Comparison of ENCODE assay signal across 1 cellular context in genomic region chr19:719081-719512, GRCh38.
TF ChIP-seq lines count a peak whose summit lies in the region.

No MANE protein-coding gene starts in this region.

TF ChIP-seq in HepG2, 621 proteins besides CTCF, POLR2A, EP300 and RAD21 (continues in another document):
- TF ChIP-seq GATAD2A (CRISPR knock-in tag; IDR thresholded peaks at IDR 0.05) (peak; percentile 55), ZXDC (CRISPR knock-in tag; IDR thresholded peaks at IDR 0.05) (no peak), HNRNPK (IDR thresholded peaks at IDR 0.05; ENCODE audit: low read depth, low read length, poor library complexity, severe bottlenecking) (no peak), ZFX (CRISPR knock-in tag; IDR thresholded peaks at IDR 0.05; ENCODE audit: low read depth) (peak; percentile 76; the same call in 1 of the 2 replicates), ZNF101 (CRISPR knock-in tag; IDR thresholded peaks at IDR 0.05; ENCODE audit: borderline replicate concordance, low read depth) (no peak), GABPB1 (CRISPR knock-in tag; IDR thresholded peaks at IDR 0.05) (peak; percentile 42; the same call in 1 of the 2 replicates), SP1 (IDR thresholded peaks at IDR 0.05) (no peak), SP1 (CRISPR knock-in tag; IDR thresholded peaks at IDR 0.05) (0 out of 2 replicates have a peak, but pooled peaks have one; percentile 35), MIXL1 (CRISPR knock-in tag; IDR thresholded peaks at IDR 0.05) (no peak), TBX2 (CRISPR knock-in tag; IDR thresholded peaks at IDR 0.05; ENCODE audit: borderline replicate concordance) (peak; percentile 75; the same call in 1 of the 2 replicates), ZNF724P (CRISPR knock-in tag; IDR thresholded peaks at IDR 0.05; ENCODE audit: borderline replicate concordance) (peak; percentile 57; the same call in 1 of the 2 replicates), HDAC1 (CRISPR knock-in tag; IDR thresholded peaks at IDR 0.05) (peak; percentile 69), SP2 (CRISPR knock-in tag; IDR thresholded peaks at IDR 0.05) (0 out of 2 replicates have a peak, but pooled peaks have one; percentile 25), ZBTB38 (CRISPR knock-in tag; IDR thresholded peaks at IDR 0.05) (peak; percentile 16; the same call in 1 of the 2 replicates), NFKB2 (CRISPR knock-in tag; IDR thresholded peaks at IDR 0.05; ENCODE audit: borderline replicate concordance) (0 out of 2 replicates have a peak, but pooled peaks have one; percentile 40), RXRB (CRISPR knock-in tag; IDR thresholded peaks at IDR 0.05; ENCODE audit: borderline replicate concordance) (peak; percentile 54), HOXA3 (CRISPR knock-in tag; IDR thresholded peaks at IDR 0.05) (peak; percentile 70), SOX13 (IDR thresholded peaks at IDR 0.05) (no peak), SOX13 (CRISPR knock-in tag; conservative IDR thresholded peaks at IDR 0.05 in 1 of 2, IDR thresholded peaks at IDR 0.05 in 1 of 2) (peak in 1 of 2 experiments; percentile 51; a peak in 2 of 4 replicates), ZNF251 (CRISPR knock-in tag; IDR thresholded peaks at IDR 0.05) (no peak), ARID5B (CRISPR knock-in tag; IDR thresholded peaks at IDR 0.05) (peak; percentile 51; the same call in 1 of the 2 replicates), TARDBP (CRISPR knock-in tag; IDR thresholded peaks at IDR 0.05) (peak; percentile 51; the same call in 1 of the 2 replicates), ZNF629 (CRISPR knock-in tag; conservative IDR thresholded peaks at IDR 0.05) (0 out of 2 replicates have a peak, but pooled peaks have one; percentile 17), ZSCAN20 (CRISPR knock-in tag; IDR thresholded peaks at IDR 0.05; ENCODE audit: borderline replicate concordance) (no peak), ZNF607 (CRISPR knock-in tag; IDR thresholded peaks at IDR 0.05; ENCODE audit: borderline replicate concordance) (peak; percentile 81), PHF8 (CRISPR knock-in tag; IDR thresholded peaks at IDR 0.05) (no peak), TOPORS (CRISPR knock-in tag; IDR thresholded peaks at IDR 0.05) (0 out of 2 replicates have a peak, but pooled peaks have one; percentile 30), NAIF1 (CRISPR knock-in tag; IDR thresholded peaks at IDR 0.05; ENCODE audit: borderline replicate concordance) (no peak), SNAI1 (CRISPR knock-in tag; IDR thresholded peaks at IDR 0.05; ENCODE audit: borderline replicate concordance) (no peak), ZNF260 (CRISPR knock-in tag; IDR thresholded peaks at IDR 0.05; ENCODE audit: borderline replicate concordance, low read depth) (no peak), MBNL3 (CRISPR knock-in tag; conservative IDR thresholded peaks at IDR 0.05) (no peak), SMARCC2 (IDR thresholded peaks at IDR 0.05) (no peak), TP53 (CRISPR knock-in tag; conservative IDR thresholded peaks at IDR 0.05) (no peak), ZNF747 (CRISPR knock-in tag; IDR thresholded peaks at IDR 0.05; ENCODE audit: borderline replicate concordance) (peak; percentile 55; the same call in 1 of the 2 replicates), IKZF1 (IDR thresholded peaks at IDR 0.05) (no peak), E2F2 (CRISPR knock-in tag; IDR thresholded peaks at IDR 0.05; ENCODE audit: borderline replicate concordance) (no peak), ZNF160 (CRISPR knock-in tag; IDR thresholded peaks at IDR 0.05) (0 out of 2 replicates have a peak, but pooled peaks have one; percentile 40), GFI1 (CRISPR knock-in tag; IDR thresholded peaks at IDR 0.05; ENCODE audit: borderline replicate concordance) (no peak), ZNF792 (CRISPR knock-in tag; IDR thresholded peaks at IDR 0.05) (no peak), TBX3 (IDR thresholded peaks at IDR 0.05; ENCODE audit: borderline replicate concordance) (no peak), ZNF354B (CRISPR knock-in tag; IDR thresholded peaks at IDR 0.05) (no peak), PCBP1 (IDR thresholded peaks at IDR 0.05; ENCODE audit: borderline replicate concordance, low read depth, low read length) (0 out of 2 replicates have a peak, but pooled peaks have one; percentile 13), ZNF333 (CRISPR knock-in tag; IDR thresholded peaks at IDR 0.05; ENCODE audit: borderline replicate concordance) (0 out of 2 replicates have a peak, but pooled peaks have one; percentile 43), CEBPG (CRISPR knock-in tag; IDR thresholded peaks at IDR 0.05) (peak; percentile 92)
- TF ChIP-seq, protein P1, sequence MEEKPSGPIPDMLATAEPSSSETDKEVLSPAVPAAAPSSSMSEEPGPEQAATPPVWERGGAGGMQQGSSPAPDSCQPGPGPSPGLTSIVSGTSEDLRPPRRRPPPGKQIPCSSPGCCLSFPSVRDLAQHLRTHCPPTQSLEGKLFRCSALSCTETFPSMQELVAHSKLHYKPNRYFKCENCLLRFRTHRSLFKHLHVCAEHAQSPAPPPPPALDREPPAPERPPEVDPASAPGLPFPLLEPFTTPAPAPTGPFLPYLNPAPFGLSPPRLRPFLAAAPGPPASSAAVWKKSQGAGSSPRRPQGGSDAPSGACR (CRISPR knock-in tag; IDR thresholded peaks at IDR 0.05), result no peak
- TF ChIP-seq, protein P2, sequence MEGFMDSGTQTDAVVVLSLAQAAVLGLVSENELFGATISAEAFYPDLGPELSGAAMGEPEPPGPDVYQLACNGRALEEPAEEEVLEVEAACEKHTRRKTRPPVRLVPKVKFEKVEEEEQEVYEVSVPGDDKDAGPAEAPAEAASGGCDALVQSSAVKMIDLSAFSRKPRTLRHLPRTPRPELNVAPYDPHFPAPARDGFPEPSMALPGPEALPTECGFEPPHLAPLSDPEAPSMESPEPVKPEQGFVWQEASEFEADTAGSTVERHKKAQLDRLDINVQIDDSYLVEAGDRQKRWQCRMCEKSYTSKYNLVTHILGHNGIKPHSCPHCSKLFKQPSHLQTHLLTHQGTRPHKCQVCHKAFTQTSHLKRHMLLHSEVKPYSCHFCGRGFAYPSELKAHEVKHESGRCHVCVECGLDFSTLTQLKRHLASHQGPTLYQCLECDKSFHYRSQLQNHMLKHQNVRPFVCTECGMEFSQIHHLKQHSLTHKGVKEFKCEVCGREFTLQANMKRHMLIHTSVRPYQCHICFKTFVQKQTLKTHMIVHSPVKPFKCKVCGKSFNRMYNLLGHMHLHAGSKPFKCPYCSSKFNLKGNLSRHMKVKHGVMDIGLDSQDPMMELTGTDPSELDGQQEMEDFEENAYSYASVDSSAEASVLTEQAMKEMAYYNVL (CRISPR knock-in tag; IDR thresholded peaks at IDR 0.05; ENCODE audit: borderline replicate concordance), result no peak
- TF ChIP-seq, protein P3, sequence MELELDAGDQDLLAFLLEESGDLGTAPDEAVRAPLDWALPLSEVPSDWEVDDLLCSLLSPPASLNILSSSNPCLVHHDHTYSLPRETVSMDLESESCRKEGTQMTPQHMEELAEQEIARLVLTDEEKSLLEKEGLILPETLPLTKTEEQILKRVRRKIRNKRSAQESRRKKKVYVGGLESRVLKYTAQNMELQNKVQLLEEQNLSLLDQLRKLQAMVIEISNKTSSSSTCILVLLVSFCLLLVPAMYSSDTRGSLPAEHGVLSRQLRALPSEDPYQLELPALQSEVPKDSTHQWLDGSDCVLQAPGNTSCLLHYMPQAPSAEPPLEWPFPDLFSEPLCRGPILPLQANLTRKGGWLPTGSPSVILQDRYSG (CRISPR knock-in tag; IDR thresholded peaks at IDR 0.05), result no peak
- TF ChIP-seq, protein P4, sequence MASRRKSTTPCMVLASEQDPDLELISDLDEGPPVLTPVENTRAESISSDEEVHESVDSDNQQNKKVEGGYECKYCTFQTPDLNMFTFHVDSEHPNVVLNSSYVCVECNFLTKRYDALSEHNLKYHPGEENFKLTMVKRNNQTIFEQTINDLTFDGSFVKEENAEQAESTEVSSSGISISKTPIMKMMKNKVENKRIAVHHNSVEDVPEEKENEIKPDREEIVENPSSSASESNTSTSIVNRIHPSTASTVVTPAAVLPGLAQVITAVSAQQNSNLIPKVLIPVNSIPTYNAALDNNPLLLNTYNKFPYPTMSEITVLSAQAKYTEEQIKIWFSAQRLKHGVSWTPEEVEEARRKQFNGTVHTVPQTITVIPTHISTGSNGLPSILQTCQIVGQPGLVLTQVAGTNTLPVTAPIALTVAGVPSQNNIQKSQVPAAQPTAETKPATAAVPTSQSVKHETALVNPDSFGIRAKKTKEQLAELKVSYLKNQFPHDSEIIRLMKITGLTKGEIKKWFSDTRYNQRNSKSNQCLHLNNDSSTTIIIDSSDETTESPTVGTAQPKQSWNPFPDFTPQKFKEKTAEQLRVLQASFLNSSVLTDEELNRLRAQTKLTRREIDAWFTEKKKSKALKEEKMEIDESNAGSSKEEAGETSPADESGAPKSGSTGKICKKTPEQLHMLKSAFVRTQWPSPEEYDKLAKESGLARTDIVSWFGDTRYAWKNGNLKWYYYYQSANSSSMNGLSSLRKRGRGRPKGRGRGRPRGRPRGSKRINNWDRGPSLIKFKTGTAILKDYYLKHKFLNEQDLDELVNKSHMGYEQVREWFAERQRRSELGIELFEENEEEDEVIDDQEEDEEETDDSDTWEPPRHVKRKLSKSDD (CRISPR knock-in tag; IDR thresholded peaks at IDR 0.05; ENCODE audit: low read depth), result peak; percentile 68; the same call in 1 of the 2 replicates
- TF ChIP-seq, protein P5, sequence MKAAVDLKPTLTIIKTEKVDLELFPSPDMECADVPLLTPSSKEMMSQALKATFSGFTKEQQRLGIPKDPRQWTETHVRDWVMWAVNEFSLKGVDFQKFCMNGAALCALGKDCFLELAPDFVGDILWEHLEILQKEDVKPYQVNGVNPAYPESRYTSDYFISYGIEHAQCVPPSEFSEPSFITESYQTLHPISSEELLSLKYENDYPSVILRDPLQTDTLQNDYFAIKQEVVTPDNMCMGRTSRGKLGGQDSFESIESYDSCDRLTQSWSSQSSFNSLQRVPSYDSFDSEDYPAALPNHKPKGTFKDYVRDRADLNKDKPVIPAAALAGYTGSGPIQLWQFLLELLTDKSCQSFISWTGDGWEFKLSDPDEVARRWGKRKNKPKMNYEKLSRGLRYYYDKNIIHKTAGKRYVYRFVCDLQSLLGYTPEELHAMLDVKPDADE (CRISPR knock-in tag; IDR thresholded peaks at IDR 0.05), result 0 out of 2 replicates have a peak, but pooled peaks have one; percentile 51
- TF ChIP-seq, protein P6, sequence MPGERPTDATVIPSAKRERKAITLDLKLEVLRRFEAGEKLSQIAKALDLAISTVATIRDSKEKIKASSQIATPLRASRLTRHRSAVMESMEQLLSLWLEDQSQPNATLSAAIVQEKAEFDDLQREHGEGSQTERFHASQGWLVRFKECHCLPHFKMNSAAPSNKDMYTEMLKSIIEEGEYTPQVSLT (CRISPR knock-in tag; IDR thresholded peaks at IDR 0.05; ENCODE audit: borderline replicate concordance, low read depth), result no peak
